ENCODE assay signal across 1 cellular context in genomic region chr11:66603072-66603471, GRCh38.
TF ChIP-seq lines count a peak whose summit lies in the region.

No MANE protein-coding gene starts in this region.

TF ChIP-seq in HepG2, 621 proteins besides CTCF, POLR2A, EP300 and RAD21:
- TF ChIP-seq SRSF1 (optimal IDR thresholded peaks at IDR 0.05; ENCODE audit: low read depth, low read length) = no peak
- no peak for TF ChIP-seq SMAD1 (CRISPR knock-in tag; IDR thresholded peaks at IDR 0.05; ENCODE audit: borderline replicate concordance, low read depth)
- no peak for TF ChIP-seq ZNF253 (CRISPR knock-in tag; IDR thresholded peaks at IDR 0.05; ENCODE audit: borderline replicate concordance)
- TF ChIP-seq NFKBIZ (CRISPR knock-in tag; IDR thresholded peaks at IDR 0.05) = no peak
